Comparison of ENCODE assay signal across 8 cellular contexts in genomic region chr9:122518226-122518625, GRCh38. TPM values are rescaled to one million over a fixed set of nuclear protein-coding genes. Genes with fewer than 3 reads are reported as not detected.
"Had no signal": no experiment of that assay in that cellular context is flagged by ENCODE, and none has a peak within 500 bp of the region (broad histone marks: within the 10 kb centered on the region; RNA-seq: fewer than 3 reads in every experiment).

No MANE protein-coding gene starts in this region.

- DNase-seq: GM23248, GOT3, H7, IMR-90, KG1 had no signal

RNA-seq across cellular contexts. Expression of gene OR1J4, which starts 0.7 kb away (rescaled TPM):
- total RNA-seq: H4, H7, HT-29, IMR-90, K562 had no signal

RNA-seq across cellular contexts. Expression of gene OR1J2, which starts 7.6 kb away (rescaled TPM):
- total RNA-seq: H4, H7, HT-29, IMR-90, K562 had no signal

RNA-seq across cellular contexts. Expression of gene OR1N1, which starts 8.9 kb away (rescaled TPM):
- total RNA-seq: GM23248, H4, H7, HT-29, IMR-90, K562 had no signal

RNA-seq across cellular contexts. Expression of gene OR1N2, which starts 34.7 kb away (rescaled TPM):
- total RNA-seq: GM23248, H4, H7, HT-29, IMR-90, K562 had no signal

RNA-seq across cellular contexts. Expression of gene OR1J1, which starts 40.5 kb away (rescaled TPM):
- total RNA-seq: GM23248, H4, H7, HT-29, IMR-90, K562 had no signal
